1 cellular context compared by ENCODE assay signal in genomic region chr9:38306899-38307298, GRCh38.
TF ChIP-seq lines count a peak whose summit lies in the region.

No MANE protein-coding gene starts in this region.

TF ChIP-seq in HEK293, 187 proteins besides CTCF, POLR2A, EP300 and RAD21:
- TF ChIP-seq ZNF398 (tag by site-specific recombination; IDR thresholded peaks at IDR 0.05) (no peak), SCRT2 (tag by site-specific recombination; IDR thresholded peaks at IDR 0.05) (peak; percentile 32; the same call in 1 of the 2 replicates), ZNF174 (tag by site-specific recombination; IDR thresholded peaks at IDR 0.05) (no peak), ZNF266 (tag by site-specific recombination; IDR thresholded peaks at IDR 0.05; ENCODE audit: low read depth) (peak; percentile 75)
